ENCODE assay signal across 2 cellular contexts in genomic region chr2:113126845-113127645, GRCh38.
A peak's percentile ranks its signal among the peaks of the same experiment; 100 is the strongest.
TF ChIP-seq lines count a peak whose summit lies in the region.

IL1RN (plus strand) TSS chr2:113127598; CDS start chr2:113127625, 27 bp downstream.

TF ChIP-seq in K562, 482 proteins besides CTCF, POLR2A, EP300 and RAD21:
- TF ChIP-seq HNRNPK (IDR thresholded peaks at IDR 0.05; ENCODE audit: low read depth, low read length, poor library complexity, severe bottlenecking) (no peak), ZNF609 (CRISPR knock-in tag; IDR thresholded peaks at IDR 0.05; ENCODE audit: borderline replicate concordance) (no peak), HDAC3 (IDR thresholded peaks at IDR 0.05; ENCODE audit: borderline replicate concordance, partially characterized antibody) (no peak), ZBED1 (IDR thresholded peaks at IDR 0.05) (no peak), SIN3A (IDR thresholded peaks at IDR 0.05; ENCODE audit: borderline replicate concordance in 2 of 2, control insufficient read depth in 1 of 2, low read depth in 2 of 2, low read length in 2 of 2) (no peak), POLR2B (IDR thresholded peaks at IDR 0.05; ENCODE audit: low read depth, partially characterized antibody) (no peak), TCF7 (IDR thresholded peaks at IDR 0.05; ENCODE audit: borderline replicate concordance) (no peak), PBX2 (CRISPR knock-in tag; IDR thresholded peaks at IDR 0.05; ENCODE audit: low read depth) (no peak), PBX2 (tag; conservative IDR thresholded peaks at IDR 0.05; ENCODE audit: low read depth) (peak; percentile 22; the same call in 1 of the 2 replicates), L3MBTL2 (IDR thresholded peaks at IDR 0.05) (no peak), E2F8 (IDR thresholded peaks at IDR 0.05; ENCODE audit: low read depth, partially characterized antibody) (no peak), JUND (IDR thresholded peaks at IDR 0.05; ENCODE audit: borderline replicate concordance, low read depth, low read length) (no peak), JUND (tag; IDR thresholded peaks at IDR 0.05; ENCODE audit: borderline replicate concordance, low read depth, low read length) (no peak), POLR2G (IDR thresholded peaks at IDR 0.05; ENCODE audit: low read depth, low read length) (no peak), OTX1 (CRISPR knock-in tag; IDR thresholded peaks at IDR 0.05) (no peak), NR2C2 (CRISPR knock-in tag; IDR thresholded peaks at IDR 0.05) (no peak), NR2C2 (tag; IDR thresholded peaks at IDR 0.05) (no peak), ZNF165 (CRISPR knock-in tag; IDR thresholded peaks at IDR 0.05; ENCODE audit: borderline replicate concordance) (no peak), RBM22 (IDR thresholded peaks at IDR 0.05; ENCODE audit: low read depth, low read length, poor library complexity, severe bottlenecking) (no peak), MEIS2 (IDR thresholded peaks at IDR 0.05; ENCODE audit: partially characterized antibody) (peak; percentile 16), ESRRA (IDR thresholded peaks at IDR 0.05; ENCODE audit: borderline replicate concordance, low read depth) (no peak)
TF ChIP-seq in K562: peak in this region for 2.

TF ChIP-seq in HepG2, 621 proteins besides CTCF, POLR2A, EP300 and RAD21 (continues in another document):
- no peak for TF ChIP-seq ZNF180 (CRISPR knock-in tag; IDR thresholded peaks at IDR 0.05; ENCODE audit: borderline replicate concordance, low read depth)
- peak; percentile 71 for TF ChIP-seq FOXK1 (CRISPR knock-in tag; IDR thresholded peaks at IDR 0.05; ENCODE audit: borderline replicate concordance, low read depth)
- peak; percentile 96 for TF ChIP-seq LCORL (IDR thresholded peaks at IDR 0.05)
- peak; percentile 99 for TF ChIP-seq LCORL (CRISPR knock-in tag; IDR thresholded peaks at IDR 0.05)
- TF ChIP-seq ATM (IDR thresholded peaks at IDR 0.05; ENCODE audit: borderline replicate concordance): no peak
- peak; percentile 39 for TF ChIP-seq ZNF781 (CRISPR knock-in tag; IDR thresholded peaks at IDR 0.05; ENCODE audit: borderline replicate concordance, not compliant biosample characterization)
- no peak for TF ChIP-seq PAX8 (CRISPR knock-in tag; IDR thresholded peaks at IDR 0.05; ENCODE audit: borderline replicate concordance)
- TF ChIP-seq MATR3 (CRISPR knock-in tag; IDR thresholded peaks at IDR 0.05): no peak
- TF ChIP-seq ZBTB8A (CRISPR knock-in tag; IDR thresholded peaks at IDR 0.05; ENCODE audit: borderline replicate concordance, low read depth): no peak
- no peak for TF ChIP-seq ZNF451 (CRISPR knock-in tag; IDR thresholded peaks at IDR 0.05)
- peak; percentile 84; the same call in 1 of the 2 replicates for TF ChIP-seq BRCA1 (CRISPR knock-in tag; IDR thresholded peaks at IDR 0.05)
- TF ChIP-seq HMGXB4 (CRISPR knock-in tag; IDR thresholded peaks at IDR 0.05; ENCODE audit: borderline replicate concordance in 1 of 2, low read depth in 1 of 2): peak in 1 of 2 experiments; percentile 66; a peak in 1 of 4 replicates
- TF ChIP-seq PLSCR1 (CRISPR knock-in tag; IDR thresholded peaks at IDR 0.05; ENCODE audit: borderline replicate concordance): no peak
- TF ChIP-seq MTF2 (CRISPR knock-in tag; IDR thresholded peaks at IDR 0.05; ENCODE audit: borderline replicate concordance): no peak
- TF ChIP-seq IKZF5 (CRISPR knock-in tag; IDR thresholded peaks at IDR 0.05): peak; percentile 93
- no peak for TF ChIP-seq ZNF546 (CRISPR knock-in tag; conservative IDR thresholded peaks at IDR 0.05)
- no peak for TF ChIP-seq CBX2 (IDR thresholded peaks at IDR 0.05; ENCODE audit: low read depth, low read length)
- no peak; the same call in 1 of the 2 replicates for TF ChIP-seq CBX2 (CRISPR knock-in tag; IDR thresholded peaks at IDR 0.05; ENCODE audit: low read depth)
- TF ChIP-seq NAIF1 (CRISPR knock-in tag; IDR thresholded peaks at IDR 0.05; ENCODE audit: borderline replicate concordance): peak; percentile 51; the same call in 1 of the 2 replicates
- peak; percentile 74; the same call in 1 of the 2 replicates for TF ChIP-seq CCDC6 (CRISPR knock-in tag; IDR thresholded peaks at IDR 0.05)
- TF ChIP-seq NFE2L2 (IDR thresholded peaks at IDR 0.05; ENCODE audit: low read length): no peak
- no peak for TF ChIP-seq ZNF10 (CRISPR knock-in tag; IDR thresholded peaks at IDR 0.05; ENCODE audit: borderline replicate concordance, low read depth)
- TF ChIP-seq FLYWCH1 (CRISPR knock-in tag; IDR thresholded peaks at IDR 0.05): no peak
- peak; percentile 40; the same call in 1 of the 2 replicates for TF ChIP-seq KMT2A (CRISPR knock-in tag; IDR thresholded peaks at IDR 0.05)
- no peak for TF ChIP-seq THAP9 (CRISPR knock-in tag; IDR thresholded peaks at IDR 0.05; ENCODE audit: borderline replicate concordance)
- TF ChIP-seq KDM6A (CRISPR knock-in tag; IDR thresholded peaks at IDR 0.05; ENCODE audit: low read depth): peak; percentile 94
- no peak for TF ChIP-seq BCLAF1 (IDR thresholded peaks at IDR 0.05)
- peak; percentile 68 for TF ChIP-seq ZSCAN21 (CRISPR knock-in tag; IDR thresholded peaks at IDR 0.05; ENCODE audit: borderline replicate concordance)
- TF ChIP-seq SRSF1 (optimal IDR thresholded peaks at IDR 0.05; ENCODE audit: low read depth, low read length): no peak
- TF ChIP-seq ZFX (CRISPR knock-in tag; IDR thresholded peaks at IDR 0.05; ENCODE audit: low read depth): no peak; the same call in 1 of the 2 replicates
- peak; percentile 56 for TF ChIP-seq ZNF644 (CRISPR knock-in tag; IDR thresholded peaks at IDR 0.05; ENCODE audit: low read depth)
- peak; percentile 1 to 40; a peak in 2 of 4 replicates for TF ChIP-seq MAFK (conservative IDR thresholded peaks at IDR 0.05 in 1 of 2, IDR thresholded peaks at IDR 0.05 in 1 of 2; ENCODE audit: low read length in 2 of 2)
- TF ChIP-seq GTF2F1 (IDR thresholded peaks at IDR 0.05; ENCODE audit: low read length): no peak
- TF ChIP-seq ZSCAN25 (CRISPR knock-in tag; IDR thresholded peaks at IDR 0.05): peak; percentile 44; the same call in 1 of the 2 replicates
- peak; percentile 92 for TF ChIP-seq IRF2 (CRISPR knock-in tag; IDR thresholded peaks at IDR 0.05)
- TF ChIP-seq ZNF275 (CRISPR knock-in tag; IDR thresholded peaks at IDR 0.05; ENCODE audit: borderline replicate concordance): no peak
- TF ChIP-seq BATF2 (CRISPR knock-in tag; IDR thresholded peaks at IDR 0.05): no peak; the same call in 1 of the 2 replicates
- no peak for TF ChIP-seq RNF2 (conservative IDR thresholded peaks at IDR 0.05; ENCODE audit: low read depth)
- no peak for TF ChIP-seq PRMT3 (CRISPR knock-in tag; IDR thresholded peaks at IDR 0.05; ENCODE audit: borderline replicate concordance, low read depth)
- no peak for TF ChIP-seq ZNF720 (CRISPR knock-in tag; IDR thresholded peaks at IDR 0.05)
- TF ChIP-seq TFE3 (CRISPR knock-in tag; IDR thresholded peaks at IDR 0.05): peak; percentile 92
- no peak for TF ChIP-seq CAMTA2 (CRISPR knock-in tag; IDR thresholded peaks at IDR 0.05; ENCODE audit: borderline replicate concordance)
- TF ChIP-seq HNRNPH1 (optimal IDR thresholded peaks at IDR 0.05; ENCODE audit: low read depth, low read length): no peak
